In genomic region chr5:77129386-77129785, GRCh38 we compare ENCODE assay signal across 1 cellular context.
TF ChIP-seq lines count a peak whose summit lies in the region.

No MANE protein-coding gene starts in this region.

TF ChIP-seq in SK-N-SH treated with all-trans-retinoic acid at 6 μM for 48 hours, 23 proteins besides CTCF, POLR2A, EP300 and RAD21 (continued from another document):
- TF ChIP-seq TSHZ2 (CRISPR knock-in tag; IDR thresholded peaks at IDR 0.05) (no peak), ZNF8 (CRISPR knock-in tag; IDR thresholded peaks at IDR 0.05) (no peak), PATZ1 (CRISPR knock-in tag; IDR thresholded peaks at IDR 0.05; ENCODE audit: borderline replicate concordance) (no peak), ISL1 (CRISPR knock-in tag; IDR thresholded peaks at IDR 0.05) (no peak), OSR1 (CRISPR knock-in tag; IDR thresholded peaks at IDR 0.05) (no peak), TOX (CRISPR knock-in tag; IDR thresholded peaks at IDR 0.05; ENCODE audit: borderline replicate concordance) (no peak), ZNF565 (CRISPR knock-in tag; conservative IDR thresholded peaks at IDR 0.05; ENCODE audit: low read depth) (no peak), ESRRG (CRISPR knock-in tag; IDR thresholded peaks at IDR 0.05) (no peak), GLIS3 (CRISPR knock-in tag; IDR thresholded peaks at IDR 0.05) (no peak), TCF4 (CRISPR knock-in tag; IDR thresholded peaks at IDR 0.05; ENCODE audit: borderline replicate concordance) (no peak), SNAI2 (CRISPR knock-in tag; IDR thresholded peaks at IDR 0.05) (no peak)
TF ChIP-seq in SK-N-SH treated with all-trans-retinoic acid at 6 μM for 48 hours: peak in this region for 0.
